ENCODE assay signal across 12 cellular contexts in genomic region chr10:89242340-89242680, GRCh38. TPM values are rescaled to one million over a fixed set of nuclear protein-coding genes. Genes with fewer than 3 reads are reported as not detected.
DNase-seq lines count a peak whose midpoint lies in the region; ATAC-seq and TF ChIP-seq lines count a peak whose summit lies in the region.
"Had no signal": no experiment of that assay in that cellular context is flagged by ENCODE, and none has a peak within 500 bp of the region (broad histone marks: within the 10 kb centered on the region; RNA-seq: fewer than 3 reads in every experiment).

No MANE protein-coding gene starts in this region.

- H4K8ac ChIP-seq in trophoblast cell (ENCODE audit: low read depth, low read length) = no peak overlapping the region

- H2AFZ ChIP-seq in trophoblast cell (ENCODE audit: insufficient read depth, low read length, poor library complexity) = no peak overlapping the region

- H2BK120ac ChIP-seq in trophoblast cell (ENCODE audit: insufficient read depth, low read length, poor library complexity) = no peak overlapping the region

- peak overlapping the region; percentile 65 to 72 for H3K27ac ChIP-seq in breast epithelium
- H3K27ac ChIP-seq in trophoblast cell (ENCODE audit: low read depth, low read length) = peak overlapping the region; percentile 55
- H3K27ac ChIP-seq: C4-2B, KMS-11 had no signal

- H3K4me2 ChIP-seq in trophoblast cell (ENCODE audit: low read length) = no peak overlapping the region
- H3K4me2 ChIP-seq: KMS-11 had no signal

- no peak overlapping the region for H3K23ac ChIP-seq in trophoblast cell (ENCODE audit: low read length)

- H3K4me3 Mint-ChIP-seq in nephron progenitor cell = no peak overlapping the region
- H3K4me3 Mint-ChIP-seq: stimulated activated effector memory CD8-positive, alpha-beta T cell treated with anti-CD3 and anti-CD28 coated beads, Interleukin-12 subunit alpha, Interleukin-12 subunit beta, amount 100 ng/mL, for 72 hours had no signal

- H3K27me3 Mint-ChIP-seq in nephron progenitor cell (ENCODE audit: low read depth, poor library complexity) = no peaks in the 10 kb centered on the region

- no peak overlapping the region for H4K91ac ChIP-seq in trophoblast cell (ENCODE audit: low read depth, low read length)

- H2AK5ac ChIP-seq in trophoblast cell (ENCODE audit: low read length) = no peak overlapping the region

- H2BK5ac ChIP-seq in trophoblast cell (ENCODE audit: low read depth, low read length, poor library complexity) = no peak overlapping the region

- H3K4me1 ChIP-seq in breast epithelium (no peaks in the 10 kb centered on the region), trophoblast cell (ENCODE audit: control insufficient read depth in 1 of 2, insufficient read depth in 2 of 2, low read length in 2 of 2) (peaks cover 3 to 9% of the 10 kb centered on the region in 2 experiments)

- H3K36me3 Mint-ChIP-seq in nephron progenitor cell (ENCODE audit: low read depth) = no peaks in the 10 kb centered on the region

- no peak for ATAC-seq in HG03378 (IDR thresholded peaks at IDR 0.05; ENCODE audit: unreplicated experiment)
- ATAC-seq in omental fat pad (ENCODE audit: low FRiP score) = no peak
- ATAC-seq: stimulated activated effector memory CD8-positive, alpha-beta T cell treated with anti-CD3 and anti-CD28 coated beads, Interleukin-12 subunit alpha, Interleukin-12 subunit beta, amount 100 ng/mL, for 72 hours had no signal

- no peak overlapping the region for H2BK12ac ChIP-seq in trophoblast cell (ENCODE audit: low read length)

- H3K27ac Mint-ChIP-seq in nephron progenitor cell = no peak overlapping the region
- H3K27ac Mint-ChIP-seq: stimulated activated effector memory CD8-positive, alpha-beta T cell treated with anti-CD3 and anti-CD28 coated beads, Interleukin-12 subunit alpha, Interleukin-12 subunit beta, amount 100 ng/mL, for 72 hours had no signal

- DNase-seq in DMS53 treated with DMSO at 0.1 percent for 48 hours (lab: John Stamatoyannopoulos, UW; ENCODE audit: unreplicated experiment) (peak; percentile 50), LoVo (ENCODE audit: low spot score) (peak; percentile 9), breast epithelium (ENCODE audit: low spot score in 2 of 2) (no peak), trophoblast cell (peak in 1 of 2 donors; percentile 5), nephron progenitor cell (no peak), omental fat pad (ENCODE audit: low spot score) (no peak), DMS153 treated with DMSO at 0.1 percent for 48 hours (lab: John Stamatoyannopoulos, UW; ENCODE audit: unreplicated experiment) (no peak)
- DNase-seq: cortex of kidney had no signal

- H3K79me2 ChIP-seq in trophoblast cell (ENCODE audit: control insufficient read depth, insufficient read depth, low read length, poor library complexity) = no peaks in the 10 kb centered on the region

- TF ChIP-seq CTCF in breast epithelium (IDR thresholded peaks at IDR 0.05) (no peak), nephron progenitor cell (IDR thresholded peaks at IDR 0.05) (no peak), omental fat pad (IDR thresholded peaks at IDR 0.05) (no peak)

- H3K4ac ChIP-seq in trophoblast cell (ENCODE audit: low read depth, low read length) = no peak overlapping the region

- peaks cover 4% of the 10 kb centered on the region for H3K79me1 ChIP-seq in trophoblast cell (ENCODE audit: low read length)

- intact Hi-C loops in breast epithelium (cut with DNase I; ENCODE audit: low total_unique reads) = no loop called here

- peaks cover 21% of the 10 kb centered on the region for H3K4me1 Mint-ChIP-seq in nephron progenitor cell

- H3K9me3 Mint-ChIP-seq in nephron progenitor cell = no peaks in the 10 kb centered on the region
- H3K9me3 Mint-ChIP-seq: stimulated activated effector memory CD8-positive, alpha-beta T cell treated with anti-CD3 and anti-CD28 coated beads, Interleukin-12 subunit alpha, Interleukin-12 subunit beta, amount 100 ng/mL, for 72 hours had no signal

- no peak overlapping the region for H3K14ac ChIP-seq in trophoblast cell (ENCODE audit: low read length)

- no peak overlapping the region for H3K18ac ChIP-seq in trophoblast cell (ENCODE audit: low read length)

- TF ChIP-seq POLR2A in breast epithelium (IDR thresholded peaks at IDR 0.05) = no peak

- no peaks in the 10 kb centered on the region for H3K9me3 ChIP-seq in breast epithelium
- no peaks in the 10 kb centered on the region for H3K9me3 ChIP-seq in trophoblast cell (ENCODE audit: insufficient read depth, low read depth, low read length)

- no peaks in the 10 kb centered on the region for H3K36me3 ChIP-seq in breast epithelium
- no peaks in the 10 kb centered on the region for H3K36me3 ChIP-seq in trophoblast cell (ENCODE audit: control insufficient read depth in 1 of 2, insufficient read depth in 2 of 2, low read length in 2 of 2)

- H3K4me3 ChIP-seq in breast epithelium (no peak overlapping the region), trophoblast cell (ENCODE audit: low read depth, low read length) (no peak overlapping the region)

- H3K9ac ChIP-seq in trophoblast cell (ENCODE audit: low read length) = no peak overlapping the region
- H3K9ac ChIP-seq: KMS-11 had no signal

- H3K27me3 ChIP-seq in breast epithelium (no peaks in the 10 kb centered on the region), trophoblast cell (ENCODE audit: insufficient read depth, low read length) (no peaks in the 10 kb centered on the region)

- H4K12ac ChIP-seq in trophoblast cell (ENCODE audit: low read depth, low read length) = no peak overlapping the region

RNA-seq across cellular contexts. Expression of gene LIPA, which starts 9.3 kb away (rescaled TPM):
- total RNA-seq in breast epithelium = 10 to 100 TPM; 44.9 to 90.7 (median 67.2) TPM
- polyA plus RNA-seq in trophoblast cell (2013) = 27.3 and 27.4 TPM in 2 replicates
- 100 to 1,000 TPM in 2 of 4 donors, 10 to 100 TPM in 2; 77.0 to 354 (median 105) TPM for total RNA-seq in omental fat pad

RNA-seq across cellular contexts. Expression of gene CH25H, which starts 35.2 kb away (rescaled TPM):
- 1 to 10 TPM in 2 of 3 donors, under 1 TPM in 1; 0.16 to 6.0 (median 2.0) TPM for total RNA-seq in breast epithelium
- not detected in 2 replicates for polyA plus RNA-seq in trophoblast cell (2013)
- total RNA-seq in omental fat pad = 10 to 100 TPM in 2 of 4 donors, 1 to 10 TPM in 2; 6.3 to 25.5 (median 13.4) TPM

RNA-seq across cellular contexts. Expression of gene IFIT2, which starts 59.5 kb away (rescaled TPM):
- total RNA-seq in breast epithelium (1 to 10 TPM; 2.6 to 6.6 (median 3.5) TPM), omental fat pad (10 to 100 TPM in 1 of 4 donors, 1 to 10 TPM in 3; 2.3 to 17.0 (median 3.4) TPM)
- polyA plus RNA-seq in trophoblast cell (2013) = 0.05 and 0.06 TPM in 2 replicates

Comparison
In these comparisons a context has a peak if more than half of its experiments do, and no peak if none do; other contexts are left out.
1. DNase-seq: peak in DMS53 treated with DMSO at 0.1 percent for 48 hours (single experiment) and LoVo (single experiment); none in breast epithelium (0 of 2), nephron progenitor cell (single experiment), omental fat pad (single experiment) and DMS153 treated with DMSO at 0.1 percent for 48 hours (single experiment).